In the genomic region with DNA sequence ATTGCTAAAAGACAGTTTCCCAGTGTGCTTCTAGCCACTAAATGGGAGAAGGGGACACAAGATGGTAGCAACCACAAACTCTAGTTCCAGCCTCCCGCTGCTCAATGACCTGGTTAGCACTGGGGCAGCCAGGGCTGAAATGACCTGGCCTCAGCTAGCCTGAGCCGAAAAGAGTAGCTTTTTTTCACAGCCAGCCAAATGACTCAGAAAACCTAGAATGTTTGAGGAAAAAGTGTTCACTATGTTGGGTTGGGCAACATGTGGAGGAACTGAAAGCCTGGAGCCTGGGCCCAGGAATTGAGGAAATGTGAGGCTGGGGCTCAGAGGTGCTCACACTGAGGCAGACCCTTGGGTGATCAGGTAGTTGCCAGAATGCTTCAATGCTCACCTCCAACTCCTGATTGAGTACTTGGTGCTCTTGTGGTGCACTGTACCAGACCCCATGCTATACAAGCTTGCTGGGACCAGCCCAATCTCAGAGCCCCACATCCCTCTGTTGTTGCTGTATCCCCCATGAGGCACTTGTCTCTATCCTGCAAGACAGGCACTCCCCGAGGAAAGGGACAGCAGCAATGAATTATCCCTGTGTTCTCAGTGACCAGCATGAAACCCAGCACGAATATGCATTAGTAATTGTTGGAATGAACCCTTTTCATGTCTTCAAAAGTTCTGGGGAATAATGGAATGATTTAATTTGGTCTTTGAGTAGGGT, we compare ENCODE assay signal across 15 cellular contexts.
"Had no signal": no experiment of that assay in that cellular context is flagged by ENCODE, and none has a peak within 500 bp of the region (broad histone marks: within the 10 kb centered on the region; RNA-seq: fewer than 3 reads in every experiment).

No MANE protein-coding gene starts in this region.

- ATAC-seq: activated naive CD8-positive, alpha-beta T cell treated with anti-CD3 and anti-CD28 coated beads, Interleukin-2, amount 50 U/mL, for 24 hours; left cardiac atrium; mucosa of descending colon; natural killer cell treated with Interleukin-12 subunit alpha and Interleukin-12 subunit beta and Interleukin-15 and Interleukin-18, amount 100 ng/mL, for 72 hours had no signal

- H3K36me3 ChIP-seq: thyroid gland had no signal

- H3K4me3 Mint-ChIP-seq: activated CD4-positive, alpha-beta memory T cell treated with anti-CD3 and anti-CD28 coated beads, Interleukin-2, amount 10 ng/mL, durations not matched to agents 7 days and 5 days; activated naive CD8-positive, alpha-beta T cell treated with anti-CD3 and anti-CD28 coated beads, Interleukin-2, amount 50 U/mL, for 24 hours; endodermal cell; natural killer cell treated with Interleukin-12 subunit alpha and Interleukin-12 subunit beta and Interleukin-15 and Interleukin-18, amount 100 ng/mL, for 72 hours; T-helper 2 cell treated with Interferon-gamma antibody and Interleukin-4, amounts not matched to agents 5 μg/mL and 100 μg/mL, for 36 hours had no signal

- H3K27me3 ChIP-seq: right atrium auricular region, thyroid gland, vagina had no signal

- H3K4me3 ChIP-seq: lung, mucosa of descending colon, right atrium auricular region, thyroid gland, vagina had no signal

- H3K27me3 Mint-ChIP-seq: activated CD4-positive, alpha-beta memory T cell treated with anti-CD3 and anti-CD28 coated beads, Interleukin-2, amount 10 ng/mL, durations not matched to agents 7 days and 5 days; activated naive CD8-positive, alpha-beta T cell treated with anti-CD3 and anti-CD28 coated beads, Interleukin-2, amount 50 U/mL, for 24 hours; natural killer cell treated with Interleukin-12 subunit alpha and Interleukin-12 subunit beta and Interleukin-15 and Interleukin-18, amount 100 ng/mL, for 72 hours had no signal

- FAIRE-seq: small intestine had no signal

- DNase-seq: activated CD4-positive, alpha-beta memory T cell treated with anti-CD3 and anti-CD28 coated beads, Interleukin-2, amount 10 ng/mL, durations not matched to agents 7 days and 5 days; activated naive CD8-positive, alpha-beta T cell treated with anti-CD3 and anti-CD28 coated beads, Interleukin-2, amount 50 U/mL, for 24 hours; cerebellar nuclear complex; endodermal cell; hippocampal formation; left cardiac atrium; mucosa of descending colon; nucleus accumbens; small intestine; thyroid gland had no signal

- H3K27ac ChIP-seq: right atrium auricular region, thyroid gland, vagina had no signal

- H3K9me3 ChIP-seq: thyroid gland had no signal

- H3K27ac Mint-ChIP-seq: activated CD4-positive, alpha-beta memory T cell treated with anti-CD3 and anti-CD28 coated beads, Interleukin-2, amount 10 ng/mL, durations not matched to agents 7 days and 5 days; activated naive CD8-positive, alpha-beta T cell treated with anti-CD3 and anti-CD28 coated beads, Interleukin-2, amount 50 U/mL, for 24 hours; T-helper 2 cell treated with Interferon-gamma antibody and Interleukin-4, amounts not matched to agents 5 μg/mL and 100 μg/mL, for 36 hours had no signal
